In genomic region chr18:27240383-27240782, GRCh38 we compare ENCODE assay signal across 18 cellular contexts. TPM values are rescaled to one million over a fixed set of nuclear protein-coding genes. Genes with fewer than 3 reads are reported as not detected.
DNase-seq lines count a peak whose midpoint lies in the region; TF ChIP-seq lines count a peak whose summit lies in the region.
"Had no signal": no experiment of that assay in that cellular context is flagged by ENCODE, and none has a peak within 500 bp of the region (broad histone marks: within the 10 kb centered on the region; RNA-seq: fewer than 3 reads in every experiment).

No MANE protein-coding gene starts in this region.

- H3K27ac ChIP-seq in vagina: no peak overlapping the region
- H3K27ac ChIP-seq: BLaER1, GM23248 had no signal

- H3K27me3 ChIP-seq in vagina: no peaks in the 10 kb centered on the region
- H3K27me3 ChIP-seq: BLaER1 had no signal

- no peak for TF ChIP-seq CTCF in vagina (IDR thresholded peaks at IDR 0.05)

- H3K4me1 ChIP-seq in vagina: no peaks in the 10 kb centered on the region
- H3K4me1 ChIP-seq: BLaER1, HAP-1 had no signal

- H3K9me3 ChIP-seq in vagina: no peaks in the 10 kb centered on the region
- H3K9me3 ChIP-seq: BLaER1, HAP-1 had no signal

- no peak overlapping the region for H3K4me3 ChIP-seq in vagina
- H3K4me3 ChIP-seq: BLaER1, GM23248, HAP-1 had no signal

- no peaks in the 10 kb centered on the region for H3K36me3 ChIP-seq in vagina
- H3K36me3 ChIP-seq: BLaER1, HAP-1 had no signal

- TF ChIP-seq POLR2A in vagina (IDR thresholded peaks at IDR 0.05): no peak

- intact Hi-C loops in vagina (cut with DNase I): no loop called here

- DNase-seq in NCI-H1417 (lab: John Stamatoyannopoulos, UW): peak in 2 of 3 experiments; percentile 55 to 81
- DNase-seq in NCI-H1417 treated with DMSO at 0.1 percent for 48 hours (lab: John Stamatoyannopoulos, UW): no peak
- DNase-seq in NCI-H69 (lab: John Stamatoyannopoulos, UW): peak; percentile 96
- peak; percentile 65 for DNase-seq in foreskin melanocyte
- DNase-seq in renal cortical epithelial cell (ENCODE audit: low read depth): peak; percentile 38
- DNase-seq in vagina (ENCODE audit: extremely low spot score in 2 of 2): no peak
- no peak for DNase-seq in NCI-H2107 (lab: John Stamatoyannopoulos, UW)
- DNase-seq: 8988T; CD4-positive, alpha-beta memory T cell; DMS 273 treated with DMSO at 0.1 percent for 48 hours; DMS53; DND-41; EL; GM23248 had no signal

RNA-seq across cellular contexts. Expression of gene CHST9, which starts 55.3 kb away (rescaled TPM):
- total RNA-seq in renal cortical epithelial cell (4.5 and 44.3 TPM in 2 replicates), vagina (0.74 TPM)
- total RNA-seq: A673; CD4-positive, alpha-beta memory T cell; G401; GM23248 had no signal

Comparison
In these comparisons a context has a peak if more than half of its experiments do, and no peak if none do; other contexts are left out.
1. DNase-seq: peak in NCI-H1417 (2 of 3), NCI-H69 (single experiment), foreskin melanocyte (single experiment) and renal cortical epithelial cell (single experiment); none in NCI-H1417 treated with DMSO at 0.1 percent for 48 hours (single experiment), vagina (0 of 2) and NCI-H2107 (single experiment).